In the genomic region with DNA sequence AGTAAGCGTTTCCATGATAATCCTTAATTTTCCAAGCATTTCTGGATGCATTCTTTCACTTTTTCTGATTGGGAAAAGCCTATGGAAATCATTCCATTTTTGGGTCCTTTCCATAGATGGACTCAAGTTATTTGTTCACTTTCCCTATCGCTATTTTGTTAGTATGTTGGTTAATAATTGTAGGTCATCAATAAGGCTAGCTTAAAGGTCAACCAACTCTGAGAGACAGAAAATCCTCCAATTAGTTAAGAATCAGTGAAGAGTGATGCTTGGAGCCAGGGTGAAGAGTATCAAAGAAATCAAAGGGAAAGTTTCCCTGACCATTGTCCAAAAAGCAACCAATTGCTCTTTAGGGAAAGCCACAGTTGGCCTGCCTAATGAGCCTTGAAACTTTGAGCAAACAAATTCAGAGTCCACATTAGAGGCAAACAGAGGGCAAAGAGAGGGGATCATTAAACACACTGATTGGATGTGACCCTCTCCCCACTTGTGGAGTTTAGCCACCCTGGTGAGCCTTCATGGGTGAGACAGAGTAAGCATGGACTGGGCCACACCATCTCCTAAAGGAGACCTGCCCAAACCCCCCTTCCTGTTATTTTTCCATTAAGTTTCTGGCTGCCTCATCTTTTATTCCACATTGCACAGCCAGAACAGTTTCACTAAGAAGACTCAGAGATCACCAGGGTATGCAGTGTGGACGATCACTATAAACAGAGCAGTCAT, we compare ENCODE assay signal across 1 cellular context.
TF ChIP-seq lines count a peak whose summit lies in the region.

No MANE protein-coding gene starts in this region.

TF ChIP-seq in HepG2, 621 proteins besides CTCF, POLR2A, EP300 and RAD21 (continued from another document and continues in another):
- TF ChIP-seq, protein P1, sequence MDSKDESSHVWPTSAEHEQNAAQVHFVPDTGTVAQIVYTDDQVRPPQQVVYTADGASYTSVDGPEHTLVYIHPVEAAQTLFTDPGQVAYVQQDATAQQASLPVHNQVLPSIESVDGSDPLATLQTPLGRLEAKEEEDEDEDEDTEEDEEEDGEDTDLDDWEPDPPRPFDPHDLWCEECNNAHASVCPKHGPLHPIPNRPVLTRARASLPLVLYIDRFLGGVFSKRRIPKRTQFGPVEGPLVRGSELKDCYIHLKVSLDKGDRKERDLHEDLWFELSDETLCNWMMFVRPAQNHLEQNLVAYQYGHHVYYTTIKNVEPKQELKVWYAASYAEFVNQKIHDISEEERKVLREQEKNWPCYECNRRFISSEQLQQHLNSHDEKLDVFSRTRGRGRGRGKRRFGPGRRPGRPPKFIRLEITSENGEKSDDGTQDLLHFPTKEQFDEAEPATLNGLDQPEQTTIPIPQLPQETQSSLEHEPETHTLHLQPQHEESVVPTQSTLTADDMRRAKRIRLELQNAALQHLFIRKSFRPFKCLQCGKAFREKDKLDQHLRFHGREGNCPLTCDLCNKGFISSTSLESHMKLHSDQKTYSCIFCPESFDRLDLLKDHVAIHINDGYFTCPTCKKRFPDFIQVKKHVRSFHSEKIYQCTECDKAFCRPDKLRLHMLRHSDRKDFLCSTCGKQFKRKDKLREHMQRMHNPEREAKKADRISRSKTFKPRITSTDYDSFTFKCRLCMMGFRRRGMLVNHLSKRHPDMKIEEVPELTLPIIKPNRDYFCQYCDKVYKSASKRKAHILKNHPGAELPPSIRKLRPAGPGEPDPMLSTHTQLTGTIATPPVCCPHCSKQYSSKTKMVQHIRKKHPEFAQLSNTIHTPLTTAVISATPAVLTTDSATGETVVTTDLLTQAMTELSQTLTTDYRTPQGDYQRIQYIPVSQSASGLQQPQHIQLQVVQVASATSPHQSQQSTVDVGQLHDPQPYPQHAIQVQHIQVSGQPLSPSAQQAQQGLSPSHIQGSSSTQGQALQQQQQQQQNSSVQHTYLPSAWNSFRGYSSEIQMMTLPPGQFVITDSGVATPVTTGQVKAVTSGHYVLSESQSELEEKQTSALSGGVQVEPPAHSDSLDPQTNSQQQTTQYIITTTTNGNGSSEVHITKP (CRISPR knock-in tag; IDR thresholded peaks at IDR 0.05; ENCODE audit: low read depth), result peak; percentile 82; the same call in 1 of the 2 replicates
- TF ChIP-seq FOXA3 (CRISPR knock-in tag; IDR thresholded peaks at IDR 0.05) (peak; percentile 67), ZSCAN21 (CRISPR knock-in tag; IDR thresholded peaks at IDR 0.05; ENCODE audit: borderline replicate concordance) (no peak), TEAD3 (CRISPR knock-in tag; optimal IDR thresholded peaks at IDR 0.05; ENCODE audit: borderline replicate concordance) (peak; percentile 19), FOSL2 (CRISPR knock-in tag; IDR thresholded peaks at IDR 0.05) (peak; percentile 31; the same call in 1 of the 2 replicates), ATF2 (CRISPR knock-in tag; IDR thresholded peaks at IDR 0.05) (0 out of 2 replicates have a peak, but pooled peaks have one; percentile 53), SYNCRIP (IDR thresholded peaks at IDR 0.05; ENCODE audit: insufficient read depth, low read depth, low read length) (no peak), ZNF749 (CRISPR knock-in tag; IDR thresholded peaks at IDR 0.05; ENCODE audit: borderline replicate concordance) (no peak), ELF3 (CRISPR knock-in tag; IDR thresholded peaks at IDR 0.05) (peak; percentile 32; the same call in 1 of the 2 replicates), TP53 (CRISPR knock-in tag; conservative IDR thresholded peaks at IDR 0.05) (0 out of 2 replicates have a peak, but pooled peaks have one; percentile 28), KDM6A (CRISPR knock-in tag; IDR thresholded peaks at IDR 0.05; ENCODE audit: low read depth) (peak; percentile 76), ZFP90 (CRISPR knock-in tag; IDR thresholded peaks at IDR 0.05; ENCODE audit: borderline replicate concordance) (0 out of 2 replicates have a peak, but pooled peaks have one; percentile 15), ZBTB20 (CRISPR knock-in tag; IDR thresholded peaks at IDR 0.05; ENCODE audit: borderline replicate concordance, low read depth) (peak; percentile 84; the same call in 1 of the 2 replicates), MAX (IDR thresholded peaks at IDR 0.05) (peak; percentile 51; the same call in 1 of the 2 replicates), RFX5 (IDR thresholded peaks at IDR 0.05; ENCODE audit: low read depth, low read length) (0 out of 2 replicates have a peak, but pooled peaks have one; percentile 32), NFIC (IDR thresholded peaks at IDR 0.05; ENCODE audit: low read length) (peak; percentile 79), ZNF546 (CRISPR knock-in tag; conservative IDR thresholded peaks at IDR 0.05) (no peak), YEATS4 (CRISPR knock-in tag; IDR thresholded peaks at IDR 0.05; ENCODE audit: borderline replicate concordance) (peak; percentile 71; the same call in 1 of the 2 replicates), SIN3B (IDR thresholded peaks at IDR 0.05; ENCODE audit: low read length) (no peak), HHEX (CRISPR knock-in tag; IDR thresholded peaks at IDR 0.05) (peak; percentile 86), ONECUT2 (CRISPR knock-in tag; IDR thresholded peaks at IDR 0.05) (peak; percentile 93), TCF12 (IDR thresholded peaks at IDR 0.05) (no peak), TCF12 (CRISPR knock-in tag; IDR thresholded peaks at IDR 0.05) (0 out of 2 replicates have a peak, but pooled peaks have one; percentile 68), RXRA (CRISPR knock-in tag; IDR thresholded peaks at IDR 0.05) (peak; percentile 78; the same call in 1 of the 2 replicates), NR2F1 (CRISPR knock-in tag; IDR thresholded peaks at IDR 0.05) (no peak), SMARCE1 (IDR thresholded peaks at IDR 0.05; ENCODE audit: borderline replicate concordance) (no peak), SAP130 (CRISPR knock-in tag; IDR thresholded peaks at IDR 0.05; ENCODE audit: low read depth) (peak; percentile 41; the same call in 1 of the 2 replicates), ZNF629 (CRISPR knock-in tag; conservative IDR thresholded peaks at IDR 0.05) (no peak; the same call in 1 of the 2 replicates), CC2D1A (CRISPR knock-in tag; IDR thresholded peaks at IDR 0.05) (no peak), MBD4 (IDR thresholded peaks at IDR 0.05; ENCODE audit: borderline replicate concordance, low read length) (peak; percentile 68; the same call in 1 of the 2 replicates), SP140L (CRISPR knock-in tag; IDR thresholded peaks at IDR 0.05; ENCODE audit: borderline replicate concordance) (no peak), SALL2 (CRISPR knock-in tag; IDR thresholded peaks at IDR 0.05) (no peak), CSRNP2 (CRISPR knock-in tag; conservative IDR thresholded peaks at IDR 0.05; ENCODE audit: low read depth) (no peak), KLF9 (CRISPR knock-in tag; IDR thresholded peaks at IDR 0.05; ENCODE audit: low read depth) (no peak), RBAK (CRISPR knock-in tag; IDR thresholded peaks at IDR 0.05) (0 out of 2 replicates have a peak, but pooled peaks have one; percentile 63)
- TF ChIP-seq, protein P2, sequence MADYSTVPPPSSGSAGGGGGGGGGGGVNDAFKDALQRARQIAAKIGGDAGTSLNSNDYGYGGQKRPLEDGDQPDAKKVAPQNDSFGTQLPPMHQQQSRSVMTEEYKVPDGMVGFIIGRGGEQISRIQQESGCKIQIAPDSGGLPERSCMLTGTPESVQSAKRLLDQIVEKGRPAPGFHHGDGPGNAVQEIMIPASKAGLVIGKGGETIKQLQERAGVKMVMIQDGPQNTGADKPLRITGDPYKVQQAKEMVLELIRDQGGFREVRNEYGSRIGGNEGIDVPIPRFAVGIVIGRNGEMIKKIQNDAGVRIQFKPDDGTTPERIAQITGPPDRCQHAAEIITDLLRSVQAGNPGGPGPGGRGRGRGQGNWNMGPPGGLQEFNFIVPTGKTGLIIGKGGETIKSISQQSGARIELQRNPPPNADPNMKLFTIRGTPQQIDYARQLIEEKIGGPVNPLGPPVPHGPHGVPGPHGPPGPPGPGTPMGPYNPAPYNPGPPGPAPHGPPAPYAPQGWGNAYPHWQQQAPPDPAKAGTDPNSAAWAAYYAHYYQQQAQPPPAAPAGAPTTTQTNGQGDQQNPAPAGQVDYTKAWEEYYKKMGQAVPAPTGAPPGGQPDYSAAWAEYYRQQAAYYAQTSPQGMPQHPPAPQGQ (CRISPR knock-in tag; IDR thresholded peaks at IDR 0.05; ENCODE audit: borderline replicate concordance), result no peak
- TF ChIP-seq, protein P3, sequence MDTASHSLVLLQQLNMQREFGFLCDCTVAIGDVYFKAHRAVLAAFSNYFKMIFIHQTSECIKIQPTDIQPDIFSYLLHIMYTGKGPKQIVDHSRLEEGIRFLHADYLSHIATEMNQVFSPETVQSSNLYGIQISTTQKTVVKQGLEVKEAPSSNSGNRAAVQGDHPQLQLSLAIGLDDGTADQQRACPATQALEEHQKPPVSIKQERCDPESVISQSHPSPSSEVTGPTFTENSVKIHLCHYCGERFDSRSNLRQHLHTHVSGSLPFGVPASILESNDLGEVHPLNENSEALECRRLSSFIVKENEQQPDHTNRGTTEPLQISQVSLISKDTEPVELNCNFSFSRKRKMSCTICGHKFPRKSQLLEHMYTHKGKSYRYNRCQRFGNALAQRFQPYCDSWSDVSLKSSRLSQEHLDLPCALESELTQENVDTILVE (CRISPR knock-in tag; IDR thresholded peaks at IDR 0.05), result peak; percentile 46; the same call in 1 of the 2 replicates
- TF ChIP-seq, protein P4, sequence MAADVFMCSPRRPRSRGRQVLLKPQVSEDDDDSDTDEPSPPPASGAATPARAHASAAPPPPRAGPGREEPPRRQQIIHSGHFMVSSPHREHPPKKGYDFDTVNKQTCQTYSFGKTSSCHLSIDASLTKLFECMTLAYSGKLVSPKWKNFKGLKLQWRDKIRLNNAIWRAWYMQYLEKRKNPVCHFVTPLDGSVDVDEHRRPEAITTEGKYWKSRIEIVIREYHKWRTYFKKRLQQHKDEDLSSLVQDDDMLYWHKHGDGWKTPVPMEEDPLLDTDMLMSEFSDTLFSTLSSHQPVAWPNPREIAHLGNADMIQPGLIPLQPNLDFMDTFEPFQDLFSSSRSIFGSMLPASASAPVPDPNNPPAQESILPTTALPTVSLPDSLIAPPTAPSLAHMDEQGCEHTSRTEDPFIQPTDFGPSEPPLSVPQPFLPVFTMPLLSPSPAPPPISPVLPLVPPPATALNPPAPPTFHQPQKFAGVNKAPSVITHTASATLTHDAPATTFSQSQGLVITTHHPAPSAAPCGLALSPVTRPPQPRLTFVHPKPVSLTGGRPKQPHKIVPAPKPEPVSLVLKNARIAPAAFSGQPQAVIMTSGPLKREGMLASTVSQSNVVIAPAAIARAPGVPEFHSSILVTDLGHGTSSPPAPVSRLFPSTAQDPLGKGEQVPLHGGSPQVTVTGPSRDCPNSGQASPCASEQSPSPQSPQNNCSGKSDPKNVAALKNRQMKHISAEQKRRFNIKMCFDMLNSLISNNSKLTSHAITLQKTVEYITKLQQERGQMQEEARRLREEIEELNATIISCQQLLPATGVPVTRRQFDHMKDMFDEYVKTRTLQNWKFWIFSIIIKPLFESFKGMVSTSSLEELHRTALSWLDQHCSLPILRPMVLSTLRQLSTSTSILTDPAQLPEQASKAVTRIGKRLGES (CRISPR knock-in tag; IDR thresholded peaks at IDR 0.05; ENCODE audit: borderline replicate concordance), result no peak
- TF ChIP-seq, protein P5, sequence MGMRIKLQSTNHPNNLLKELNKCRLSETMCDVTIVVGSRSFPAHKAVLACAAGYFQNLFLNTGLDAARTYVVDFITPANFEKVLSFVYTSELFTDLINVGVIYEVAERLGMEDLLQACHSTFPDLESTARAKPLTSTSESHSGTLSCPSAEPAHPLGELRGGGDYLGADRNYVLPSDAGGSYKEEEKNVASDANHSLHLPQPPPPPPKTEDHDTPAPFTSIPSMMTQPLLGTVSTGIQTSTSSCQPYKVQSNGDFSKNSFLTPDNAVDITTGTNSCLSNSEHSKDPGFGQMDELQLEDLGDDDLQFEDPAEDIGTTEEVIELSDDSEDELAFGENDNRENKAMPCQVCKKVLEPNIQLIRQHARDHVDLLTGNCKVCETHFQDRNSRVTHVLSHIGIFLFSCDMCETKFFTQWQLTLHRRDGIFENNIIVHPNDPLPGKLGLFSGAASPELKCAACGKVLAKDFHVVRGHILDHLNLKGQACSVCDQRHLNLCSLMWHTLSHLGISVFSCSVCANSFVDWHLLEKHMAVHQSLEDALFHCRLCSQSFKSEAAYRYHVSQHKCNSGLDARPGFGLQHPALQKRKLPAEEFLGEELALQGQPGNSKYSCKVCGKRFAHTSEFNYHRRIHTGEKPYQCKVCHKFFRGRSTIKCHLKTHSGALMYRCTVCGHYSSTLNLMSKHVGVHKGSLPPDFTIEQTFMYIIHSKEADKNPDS (CRISPR knock-in tag; IDR thresholded peaks at IDR 0.05), result peak; percentile 64; the same call in 1 of the 2 replicates
